In the genomic region with DNA sequence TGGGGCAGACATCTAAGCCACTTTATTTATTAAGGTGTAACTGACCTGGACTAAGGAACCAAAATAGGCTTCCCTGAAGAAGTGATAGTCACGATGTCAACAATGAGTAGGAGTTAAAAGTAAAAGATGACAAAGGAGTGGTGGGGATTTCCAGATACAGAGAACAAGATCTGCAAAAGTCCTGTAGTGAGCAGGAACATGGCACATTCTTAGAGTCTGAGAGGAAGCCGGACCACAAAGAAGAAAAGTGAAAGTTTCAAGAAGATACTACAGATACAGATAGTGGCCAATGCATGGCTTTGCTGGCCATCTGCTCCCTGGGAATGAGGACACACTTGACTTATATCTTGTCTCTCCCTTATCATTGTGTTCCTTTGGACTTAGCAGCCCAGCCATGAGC, we compare ENCODE assay signal across 12 cellular contexts.
DNase-seq lines count a peak whose midpoint lies in the region; ATAC-seq and TF ChIP-seq lines count a peak whose summit lies in the region.
"Had no signal": no experiment of that assay in that cellular context is flagged by ENCODE, and none has a peak within 500 bp of the region (broad histone marks: within the 10 kb centered on the region; RNA-seq: fewer than 3 reads in every experiment).

No MANE protein-coding gene starts in this region.

- H4K20me1 ChIP-seq in MM.1S (ENCODE audit: insufficient read depth, low read length): no peaks in the 10 kb centered on the region

- DNase-seq in MM.1S (peak; percentile 80), mucosa of descending colon (no peak), sigmoid colon (no peak), NCI-H1930 (lab: John Stamatoyannopoulos, UW) (no peak), brain microvascular endothelial cell (no peak)
- DNase-seq: activated CD4-positive, alpha-beta memory T cell treated with anti-CD3 and anti-CD28 coated beads for 36 hours; lower lobe of right lung; SJCRH30; stimulated activated CD4-positive, alpha-beta T cell treated with anti-CD3 and anti-CD28 coated beads, Interleukin-4, amount 100 ng/mL, for 24 hours had no signal

- TF ChIP-seq POLR2A in sigmoid colon (IDR thresholded peaks at IDR 0.05): no peak

- no peak for TF ChIP-seq EP300 in sigmoid colon (IDR thresholded peaks at IDR 0.05)

- 80 to 87% methylated on average over 2 of the region's 2 CpGs for WGBS in sigmoid colon, 2 donors

- H3K27me3 ChIP-seq in MM.1S (replicated peaks; ENCODE audit: insufficient read depth, low read length): 0 out of 2 replicates have a peak, but pooled peaks cover 12% of the 10 kb centered on the region
- H3K27me3 ChIP-seq in sigmoid colon: no peaks in the 10 kb centered on the region
- no peaks in the 10 kb centered on the region for H3K27me3 ChIP-seq in brain microvascular endothelial cell (replicated peaks)
- H3K27me3 ChIP-seq: SJCRH30 had no signal

- H3K36me3 ChIP-seq in MM.1S (replicated peaks; ENCODE audit: insufficient read depth, low read length) (no peaks in the 10 kb centered on the region), mucosa of descending colon (ENCODE audit: low read depth) (no peaks in the 10 kb centered on the region), sigmoid colon (no peaks in the 10 kb centered on the region), brain microvascular endothelial cell (replicated peaks) (no peaks in the 10 kb centered on the region)
- H3K36me3 ChIP-seq: lower lobe of right lung, SJCRH30 had no signal

- no peaks in the 10 kb centered on the region for H3F3A ChIP-seq in MM.1S (ENCODE audit: insufficient read depth, low read length)

- no peak overlapping the region for H3K4me2 ChIP-seq in MM.1S (ENCODE audit: low read depth, low read length)

- H3K4me1 ChIP-seq in MM.1S (ENCODE audit: low read length) (peaks cover 7% of the 10 kb centered on the region; the same call in 1 of the 2 replicates), mucosa of descending colon (ENCODE audit: low read depth) (no peaks in the 10 kb centered on the region), sigmoid colon (no peaks in the 10 kb centered on the region)
- H3K4me1 ChIP-seq: lower lobe of right lung, SJCRH30 had no signal

- H3K9ac ChIP-seq in MM.1S (ENCODE audit: low read length): no peak overlapping the region

- no peak overlapping the region for H2AFZ ChIP-seq in MM.1S (ENCODE audit: low read length)

- H3K79me2 ChIP-seq in MM.1S (ENCODE audit: low read length): no peaks in the 10 kb centered on the region

- peak; percentile 81 for ATAC-seq in GM18499 (IDR thresholded peaks at IDR 0.05; ENCODE audit: insufficient read depth, unreplicated experiment)
- ATAC-seq in GM21360 (IDR thresholded peaks at IDR 0.05; ENCODE audit: unreplicated experiment): peak; percentile 98
- peak; percentile 72 for ATAC-seq in HG02938 (IDR thresholded peaks at IDR 0.05; ENCODE audit: unreplicated experiment)
- no peak for ATAC-seq in mucosa of descending colon
- ATAC-seq: lower lobe of right lung had no signal

- H3K9me2 ChIP-seq in MM.1S (replicated peaks; ENCODE audit: insufficient read depth, low read length): no peaks in the 10 kb centered on the region

- intact Hi-C loops in mucosa of descending colon (cut with DNase I, micrococcal nuclease): no loop called here
- intact Hi-C loops in sigmoid colon (cut with DNase I): no loop called here

- no peaks in the 10 kb centered on the region for H3K9me3 ChIP-seq in MM.1S (replicated peaks; ENCODE audit: insufficient read depth, low read length)
- no peaks in the 10 kb centered on the region for H3K9me3 ChIP-seq in mucosa of descending colon
- no peaks in the 10 kb centered on the region for H3K9me3 ChIP-seq in sigmoid colon
- H3K9me3 ChIP-seq: lower lobe of right lung, SJCRH30 had no signal

- H3K4me3 ChIP-seq in MM.1S (ENCODE audit: low read length): no peak overlapping the region
- H3K4me3 ChIP-seq in mucosa of descending colon: no peak overlapping the region
- H3K4me3 ChIP-seq in sigmoid colon: no peak overlapping the region
- H3K4me3 ChIP-seq in brain microvascular endothelial cell (ENCODE audit: low read depth, low read length): no peak overlapping the region
- H3K4me3 ChIP-seq: lower lobe of right lung, SJCRH30 had no signal

- TF ChIP-seq CTCF in MM.1S (IDR thresholded peaks at IDR 0.05; ENCODE audit: low read length) (no peak), mucosa of descending colon (IDR thresholded peaks at IDR 0.05) (no peak), sigmoid colon (IDR thresholded peaks at IDR 0.05) (no peak), brain microvascular endothelial cell (IDR thresholded peaks at IDR 0.05; ENCODE audit: low read depth, low read length, missing control alignments) (no peak)

- H3K27ac ChIP-seq in MM.1S (ENCODE audit: low read length) (no peak overlapping the region), sigmoid colon (no peak overlapping the region), brain microvascular endothelial cell (no peak overlapping the region)
- H3K27ac ChIP-seq: lower lobe of right lung, SJCRH30 had no signal

- in situ Hi-C loops in brain microvascular endothelial cell (cut with HindIII; ENCODE audit: low pct_ligation_motif_present, low sequenced_read_pairs): no loop called here
